In genomic region chr19:11096210-11096841, GRCh38 we compare ENCODE assay signal across 8 cellular contexts. TPM values are rescaled to one million over a fixed set of nuclear protein-coding genes. Genes with fewer than 3 reads are reported as not detected.
DNase-seq lines count a peak whose midpoint lies in the region; ATAC-seq and TF ChIP-seq lines count a peak whose summit lies in the region.

No MANE protein-coding gene starts in this region.

- peak overlapping the region; percentile 83 for H3K4me3 Mint-ChIP-seq in activated naive CD8-positive, alpha-beta T cell

- H3K27me3 ChIP-seq in hepatocyte (no peaks in the 10 kb centered on the region), stomach smooth muscle (ENCODE audit: control insufficient read depth in 1 of 2, insufficient read depth in 2 of 2, low read length in 2 of 2) (no peaks in the 10 kb centered on the region)

- TF ChIP-seq CTCF in hepatocyte (IDR thresholded peaks at IDR 0.05; ENCODE audit: poor library complexity), result no peak

- H3K27me3 Mint-ChIP-seq in activated naive CD8-positive, alpha-beta T cell, result no peaks in the 10 kb centered on the region

- H3K9me3 ChIP-seq in hepatocyte (ENCODE audit: low read depth), result no peaks in the 10 kb centered on the region
- H3K9me3 ChIP-seq in stomach smooth muscle (ENCODE audit: control insufficient read depth in 2 of 2, low read length in 2 of 2), result no peaks in the 10 kb centered on the region

- H3K4me2 ChIP-seq in hepatocyte, result no peak overlapping the region

- H3K36me3 ChIP-seq in hepatocyte (replicated peaks; ENCODE audit: insufficient read depth, low read depth) (no peaks in the 10 kb centered on the region), stomach smooth muscle (ENCODE audit: control insufficient read depth in 2 of 2, insufficient read depth in 2 of 2, low read length in 2 of 2) (peaks cover 0 to 7% of the 10 kb centered on the region in 2 donors)

- peaks cover 95% of the 10 kb centered on the region for H3K79me2 ChIP-seq in hepatocyte

- H3K4me3 ChIP-seq in hepatocyte, result no peak overlapping the region
- H3K4me3 ChIP-seq in stomach smooth muscle (ENCODE audit: low read length in 2 of 2), result no peak overlapping the region

- H3K9ac ChIP-seq in stomach smooth muscle (ENCODE audit: low read length in 2 of 2), result no peak overlapping the region

- peak overlapping the region; percentile 91 for H3K27ac Mint-ChIP-seq in activated naive CD8-positive, alpha-beta T cell

- H3K36me3 Mint-ChIP-seq in activated naive CD8-positive, alpha-beta T cell, result peaks cover 20% of the 10 kb centered on the region

- H3K27ac ChIP-seq in hepatocyte, result peak overlapping the region; percentile 87
- peak overlapping the region; percentile 37 for H3K27ac ChIP-seq in stomach smooth muscle (ENCODE audit: low read length)

- peaks cover 93% of the 10 kb centered on the region for H4K20me1 ChIP-seq in hepatocyte (ENCODE audit: insufficient read depth, poor library complexity, severe bottlenecking)

- ATAC-seq in GM18907 (IDR thresholded peaks at IDR 0.05; ENCODE audit: unreplicated experiment), result peak; percentile 42

- H2AFZ ChIP-seq in hepatocyte, result no peak overlapping the region

- no peaks in the 10 kb centered on the region for H3K9me3 Mint-ChIP-seq in activated naive CD8-positive, alpha-beta T cell (ENCODE audit: low read depth)

- peaks cover 49% of the 10 kb centered on the region for H3K4me1 Mint-ChIP-seq in activated naive CD8-positive, alpha-beta T cell (ENCODE audit: low read depth)

- peak; percentile 86 for DNase-seq in A172 (ENCODE audit: low spot score)
- DNase-seq in LHCN-M2 (ENCODE audit: low read depth), result peak; percentile 56
- DNase-seq in hepatocyte (ENCODE audit: low spot score), result no peak
- no peak for DNase-seq in NCI-H524 (lab: John Stamatoyannopoulos, UW)
- no peak for DNase-seq in NK-92 treated with Interleukin-12 subunit alpha and Interleukin-12 subunit beta, amount 100 ng/mL, for 24 hours (lab: John Stamatoyannopoulos, UW)

- H3K4me1 ChIP-seq in hepatocyte (ENCODE audit: insufficient read depth) (peaks cover 20% of the 10 kb centered on the region), stomach smooth muscle (ENCODE audit: control insufficient read depth, insufficient read depth, low read length) (peaks cover 15% of the 10 kb centered on the region)

- no peaks in the 10 kb centered on the region for H3K9me2 ChIP-seq in hepatocyte (replicated peaks; ENCODE audit: insufficient read depth)

- 96% methylated on average over 10 of the region's 10 CpGs for WGBS in hepatocyte (ENCODE audit: low lambda C conversion rate, missing lambda C conversion rate)

RNA-seq across cellular contexts. Expression of gene LDLR, which starts 7.1 kb away (rescaled TPM):
- 118 and 151 TPM in 2 replicates for total RNA-seq in A172 (2014; rRNA removed; shearing (Covaris generic))
- total RNA-seq in LHCN-M2 (2014; rRNA removed), result 48.3 and 64.4 TPM in 2 replicates
- polyA plus RNA-seq in LHCN-M2 (2012), result 32.2 TPM
- 110 and 126 TPM in 2 replicates for total RNA-seq in hepatocyte
- polyA plus RNA-seq in hepatocyte, result 116 and 123 TPM in 2 replicates

RNA-seq across cellular contexts. Expression of gene SPC24, which starts 59.3 kb away (rescaled TPM):
- 109 and 113 TPM in 2 replicates for total RNA-seq in A172 (2014; rRNA removed; shearing (Covaris generic))
- total RNA-seq in LHCN-M2 (2014; rRNA removed) (105 and 142 TPM in 2 replicates), hepatocyte (9.0 and 11.5 TPM in 2 replicates)
- polyA plus RNA-seq in LHCN-M2 (2012), result 35.1 TPM
- polyA plus RNA-seq in hepatocyte, result 5.2 and 8.8 TPM in 2 replicates

Comparison
In these comparisons a context has a peak if more than half of its experiments do, and no peak if none do; other contexts are left out.
1. DNase-seq: peak in A172 (single experiment) and LHCN-M2 (single experiment); none in hepatocyte (single experiment), NCI-H524 (0 of 2) and NK-92 treated with Interleukin-12 subunit alpha and Interleukin-12 subunit beta, amount 100 ng/mL, for 24 hours (single experiment).